Comparison of ENCODE assay signal across 20 cellular contexts in the genomic region with DNA sequence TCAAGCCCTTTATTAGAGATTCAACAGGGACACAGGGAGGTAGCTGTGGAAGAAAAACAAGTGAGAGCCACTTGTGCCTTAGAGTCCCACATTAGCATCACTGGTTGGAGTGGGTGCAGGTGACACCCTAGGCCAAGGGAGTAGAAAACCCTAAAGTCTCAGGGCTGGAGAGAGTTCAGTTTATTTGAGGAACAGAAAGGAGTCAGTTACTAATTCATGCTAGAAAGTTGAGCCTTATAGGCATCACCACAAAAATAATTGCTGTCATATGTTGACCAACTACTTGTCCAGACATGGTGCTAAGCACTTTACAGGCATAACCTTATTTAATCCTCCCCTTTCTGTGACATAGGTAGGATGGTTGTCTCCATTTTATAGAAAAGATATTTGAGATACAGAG. TPM values are rescaled to one million over a fixed set of nuclear protein-coding genes. Genes with fewer than 3 reads are reported as not detected.
"Had no signal": no experiment of that assay in that cellular context is flagged by ENCODE, and none has a peak within 500 bp of the region (broad histone marks: within the 10 kb centered on the region; RNA-seq: fewer than 3 reads in every experiment).

No MANE protein-coding gene starts in this region.

- H3K27me3 ChIP-seq: MG63, Peyer's patch, SJCRH30 had no signal

- DNase-seq: Karpas-422, KG1, MG63, NCI-H1092 treated with DMSO at 0.1 percent for 48 hours, NCI-H1436, NCI-H187 treated with DMSO at 0.1 percent for 48 hours, NCI-H2029 treated with DMSO at 0.1 percent for 48 hours, NCI-H2227 treated with DMSO at 0.1 percent for 48 hours, NCI-H524 treated with DMSO at 0.1 percent for 48 hours, NCI-H69, NCI-H774, OCI-M1, PC-9, Peyer's patch, SHP77 treated with DMSO at 0.1 percent for 48 hours, SJCRH30, T-helper 1 cell had no signal

- ATAC-seq: Right ventricle myocardium inferior, SK-N-SH treated with all-trans-retinoic acid at 6 μM for 48 hours had no signal

- H3K9me3 ChIP-seq: MG63, Peyer's patch, SJCRH30 had no signal

- H3K4me3 ChIP-seq: MG63, PC-9, Peyer's patch, SJCRH30 had no signal

- H3K36me3 ChIP-seq: MG63, Peyer's patch, SJCRH30 had no signal

- H3K4me1 ChIP-seq: Peyer's patch, SJCRH30 had no signal

RNA-seq across cellular contexts. Expression of a gene that starts 20.9 kb away (rescaled TPM):
- total RNA-seq: NCI-H460 had no signal
